22 cellular contexts compared by ENCODE assay signal in the genomic region with DNA sequence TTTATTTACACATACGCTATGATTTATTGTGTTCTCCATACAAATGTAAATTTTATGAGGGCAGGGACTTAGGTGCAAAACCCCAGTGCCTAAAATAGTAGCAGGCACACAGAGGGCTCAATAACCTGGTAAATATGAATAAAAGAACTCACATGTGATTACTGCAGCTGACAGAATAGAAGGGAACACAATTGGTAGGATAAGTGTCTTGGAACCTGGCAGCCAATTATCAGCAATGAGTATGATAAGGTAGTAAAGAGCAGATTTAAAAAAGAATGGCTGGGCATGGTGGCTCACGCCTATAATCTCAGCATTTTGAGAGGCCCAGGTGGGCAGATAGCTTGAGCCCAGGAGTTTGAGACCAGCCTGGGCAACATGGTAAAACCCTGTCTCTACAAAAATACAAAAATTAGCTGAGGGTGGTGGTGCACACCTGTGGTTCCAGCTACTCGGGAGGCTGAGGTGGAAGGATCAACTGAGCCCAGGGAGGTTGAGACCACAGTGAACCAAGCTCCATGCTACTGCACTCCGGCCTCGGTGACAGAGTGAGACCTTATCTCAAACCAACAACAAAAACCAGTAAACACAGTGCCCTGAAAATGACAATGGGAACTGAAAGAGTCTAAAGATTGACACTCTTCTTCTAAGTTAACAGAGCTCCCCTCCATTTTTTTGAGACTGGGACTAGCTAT. TPM values are rescaled to one million over a fixed set of nuclear protein-coding genes. Genes with fewer than 3 reads are reported as not detected.
DNase-seq lines count a peak whose midpoint lies in the region; ATAC-seq and TF ChIP-seq lines count a peak whose summit lies in the region.
"Had no signal": no experiment of that assay in that cellular context is flagged by ENCODE, and none has a peak within 500 bp of the region (broad histone marks: within the 10 kb centered on the region; RNA-seq: fewer than 3 reads in every experiment).

No MANE protein-coding gene starts in this region.

- CTCF ChIA-PET in RWPE1 (lab: Yijun Ruan, JAX) = interaction anchor here (1.8 kb wide), 1 partner anchor 9 kb away, joined by 6 read pairs; a partner anchor contains a TSS

- DNase-seq in Right ventricle myocardium inferior (ENCODE audit: missing footprints) (no peak), right cardiac atrium (no peak), RWPE1 (ENCODE audit: low spot score) (no peak), osteocyte (ENCODE audit: extremely low spot score, unreplicated experiment) (peak; percentile 42), HPDE6-E6E7 (ENCODE audit: extremely low spot score) (no peak)
- DNase-seq in effector memory CD8-positive, alpha-beta T cell = no peak
- DNase-seq: activated CD4-positive, alpha-beta T cell treated with anti-CD3 and anti-CD28 coated beads, Interleukin-2, amount 10 ng/mL, durations not matched to agents 7 days and 5 days; activated naive CD4-positive, alpha-beta T cell treated with Interleukin-2 at 50 U/mL for 16 hours; cerebellar nuclear complex; glutamatergic neuron; HFFc6; KBM-7; mesenchymal stem cell; MG63; NCI-H2081; NCI-H345; NCI-H748 treated with DMSO at 0.1 percent for 48 hours; occipital lobe had no signal

- peak overlapping the region; percentile 2 to 42 for H3K27ac Mint-ChIP-seq in effector memory CD8-positive, alpha-beta T cell
- no peak overlapping the region for H3K27ac Mint-ChIP-seq in osteocyte (ENCODE audit: unreplicated experiment)
- H3K27ac Mint-ChIP-seq: activated CD4-positive, alpha-beta T cell treated with anti-CD3 and anti-CD28 coated beads, Interleukin-2, amount 10 ng/mL, durations not matched to agents 7 days and 5 days; HFFc6 had no signal

- no peaks in the 10 kb centered on the region for H3K27me3 Mint-ChIP-seq in effector memory CD8-positive, alpha-beta T cell
- no peaks in the 10 kb centered on the region for H3K27me3 Mint-ChIP-seq in osteocyte (ENCODE audit: unreplicated experiment)
- H3K27me3 Mint-ChIP-seq: activated CD4-positive, alpha-beta T cell treated with anti-CD3 and anti-CD28 coated beads, Interleukin-2, amount 10 ng/mL, durations not matched to agents 7 days and 5 days had no signal

- peaks cover 12 to 49% of the 10 kb centered on the region in 2 donors for H3K4me1 Mint-ChIP-seq in effector memory CD8-positive, alpha-beta T cell (ENCODE audit: low read depth in 2 of 2)
- H3K4me1 Mint-ChIP-seq in osteocyte (ENCODE audit: unreplicated experiment) = no peaks in the 10 kb centered on the region
- H3K4me1 Mint-ChIP-seq: CD14-positive monocyte had no signal

- 90% methylated on average over 5 of the region's 5 CpGs for WGBS in right cardiac atrium

- intact Hi-C loops in Right ventricle myocardium inferior (cut with DNase I) (no loop called here), right cardiac atrium (cut with DNase I) (no loop called here)

- ATAC-seq in Right ventricle myocardium inferior (peak; percentile 49), right cardiac atrium (no peak), HG02610 (IDR thresholded peaks at IDR 0.05; ENCODE audit: unreplicated experiment) (no peak)
- ATAC-seq in effector memory CD8-positive, alpha-beta T cell (replicated peaks) = no peak

- peaks cover 93% of the 10 kb centered on the region for H3K36me3 Mint-ChIP-seq in effector memory CD8-positive, alpha-beta T cell (ENCODE audit: insufficient read depth)
- H3K36me3 Mint-ChIP-seq in osteocyte (ENCODE audit: unreplicated experiment) = peaks cover 45% of the 10 kb centered on the region

- H3K4me3 ChIP-seq in right cardiac atrium (ENCODE audit: low read length) = no peak overlapping the region
- H3K4me3 ChIP-seq: MG63 had no signal

- H3K9me3 ChIP-seq in right cardiac atrium (ENCODE audit: control insufficient read depth, low read length) = no peaks in the 10 kb centered on the region
- H3K9me3 ChIP-seq: MG63 had no signal

- H3K4me3 Mint-ChIP-seq in effector memory CD8-positive, alpha-beta T cell = no peak overlapping the region
- H3K4me3 Mint-ChIP-seq in osteocyte (ENCODE audit: unreplicated experiment) = no peak overlapping the region
- H3K4me3 Mint-ChIP-seq: activated CD4-positive, alpha-beta T cell treated with anti-CD3 and anti-CD28 coated beads, Interleukin-2, amount 10 ng/mL, durations not matched to agents 7 days and 5 days; CD14-positive monocyte; HFFc6; T-helper 1 cell treated with Interleukin-12 subunit alpha and Interleukin-12 subunit beta and Interleukin-4 antibody, amounts not matched to agents 30 μg/mL and 1 μg/mL, for 36 hours had no signal

- H3K4me1 ChIP-seq in right cardiac atrium (ENCODE audit: control insufficient read depth, insufficient read depth, low read length) = no peaks in the 10 kb centered on the region

- H3K27me3 ChIP-seq in right cardiac atrium (ENCODE audit: control insufficient read depth, insufficient read depth) = no peaks in the 10 kb centered on the region
- H3K27me3 ChIP-seq: MG63 had no signal

- no peaks in the 10 kb centered on the region for H3K9me3 Mint-ChIP-seq in effector memory CD8-positive, alpha-beta T cell
- H3K9me3 Mint-ChIP-seq in osteocyte (ENCODE audit: unreplicated experiment) = no peaks in the 10 kb centered on the region
- H3K9me3 Mint-ChIP-seq: activated CD4-positive, alpha-beta T cell treated with anti-CD3 and anti-CD28 coated beads, Interleukin-2, amount 10 ng/mL, durations not matched to agents 7 days and 5 days; CD14-positive monocyte; HFFc6; T-helper 1 cell treated with Interleukin-12 subunit alpha and Interleukin-12 subunit beta and Interleukin-4 antibody, amounts not matched to agents 30 μg/mL and 1 μg/mL, for 36 hours had no signal

- TF ChIP-seq CTCF in RWPE1 (conservative IDR thresholded peaks at IDR 0.05; ENCODE audit: low read depth) = no peak
- no peak for TF ChIP-seq CTCF in osteocyte (IDR thresholded peaks at IDR 0.05)

- H3K27ac ChIP-seq in right cardiac atrium (ENCODE audit: low read length) (no peak overlapping the region), RWPE1 (peak overlapping the region; percentile 21)
- H3K27ac ChIP-seq: epithelial cell of prostate had no signal

- POLR2A ChIA-PET in RWPE1 (lab: Yijun Ruan, JAX; ENCODE audit: low non-redundant PET) = interaction anchor here (0.7 kb wide), 1 partner anchor 26 kb away, joined by 3 read pairs; a partner anchor contains a TSS

RNA-seq across cellular contexts. Expression of a gene that starts 9.9 kb away (rescaled TPM):
- total RNA-seq in Right ventricle myocardium inferior (159 TPM), right cardiac atrium (100 to 1,000 TPM in 3 of 4 donors, 10 to 100 TPM in 1; 87.9 to 144 (median 120) TPM), osteocyte (114 and 124 TPM in 2 replicates)
- 168 TPM for polyA plus RNA-seq in right cardiac atrium

RNA-seq across cellular contexts. Expression of a gene that starts 18.2 kb away (rescaled TPM):
- total RNA-seq in Right ventricle myocardium inferior (26.0 TPM), right cardiac atrium (10 to 100 TPM; 18.8 to 26.0 (median 22.1) TPM), osteocyte (33.9 and 35.0 TPM in 2 replicates)
- polyA plus RNA-seq in right cardiac atrium = 17.2 TPM

RNA-seq across cellular contexts. Expression of a gene that starts 25.7 kb away (rescaled TPM):
- total RNA-seq in Right ventricle myocardium inferior = 104 TPM
- 10 to 100 TPM; 62.6 to 84.5 (median 76.0) TPM for total RNA-seq in right cardiac atrium
- 25.2 TPM for polyA plus RNA-seq in right cardiac atrium
- 79.2 and 83.6 TPM in 2 replicates for total RNA-seq in osteocyte

RNA-seq across cellular contexts. Expression of a gene that starts 35.2 kb away (rescaled TPM):
- total RNA-seq in Right ventricle myocardium inferior (49.1 TPM), right cardiac atrium (10 to 100 TPM; 47.5 to 62.9 (median 56.6) TPM), osteocyte (176 and 179 TPM in 2 replicates)
- polyA plus RNA-seq in right cardiac atrium = 41.1 TPM
